Comparison of ENCODE assay signal across 18 cellular contexts in the genomic region with DNA sequence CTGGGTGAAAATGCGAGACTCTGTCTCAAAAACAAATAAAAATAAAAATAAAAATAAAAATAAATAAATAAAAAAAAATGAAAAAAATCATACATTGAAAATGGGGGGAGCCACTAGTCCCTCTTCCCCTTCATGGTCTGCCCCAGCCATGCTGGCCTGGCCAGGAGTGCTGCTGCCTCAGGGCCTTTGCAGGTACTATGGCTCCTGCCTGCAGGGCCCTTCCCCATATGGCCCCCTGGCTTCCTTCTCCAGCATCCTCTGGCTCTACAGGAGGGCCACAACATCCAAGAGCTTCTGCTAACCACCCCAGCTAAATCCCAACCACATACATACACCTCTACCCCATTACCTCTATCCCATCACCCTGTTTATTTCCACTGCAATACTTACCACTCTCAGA. TPM values are rescaled to one million over a fixed set of nuclear protein-coding genes. Genes with fewer than 3 reads are reported as not detected.
A peak's percentile ranks its signal among the peaks of the same experiment; 100 is the strongest.
DNase-seq lines count a peak whose midpoint lies in the region; ATAC-seq, FAIRE-seq and TF ChIP-seq lines count a peak whose summit lies in the region.
"Had no signal": no experiment of that assay in that cellular context is flagged by ENCODE, and none has a peak within 500 bp of the region (broad histone marks: within the 10 kb centered on the region; RNA-seq: fewer than 3 reads in every experiment).

No MANE protein-coding gene starts in this region.

- H3K9ac ChIP-seq in K562 (ENCODE audit: insufficient read depth in 1 of 2, low read depth in 2 of 2, low read length in 2 of 2) (no peak overlapping the region), trophoblast cell (ENCODE audit: low read length) (no peak overlapping the region)
- H3K9ac ChIP-seq: KMS-11 had no signal

- in situ Hi-C loops in K562 (cut with MboI): no loop called here

- H2AFZ ChIP-seq in K562 (ENCODE audit: low read depth, low read length) (peak overlapping the region; percentile 38; the same call in 1 of the 2 replicates), trophoblast cell (ENCODE audit: insufficient read depth, low read length, poor library complexity) (no peak overlapping the region)

- no peaks in the 10 kb centered on the region for H3K36me3 ChIP-seq in K562 (ENCODE audit: control insufficient read depth, insufficient read depth, low read length)
- no peaks in the 10 kb centered on the region for H3K36me3 ChIP-seq in trophoblast cell (ENCODE audit: control insufficient read depth in 1 of 2, insufficient read depth in 2 of 2, low read length in 2 of 2)

- CTCF ChIA-PET in RWPE1 (lab: Yijun Ruan, JAX) (interaction anchor here (0.5 to 0.9 kb wide), 3 partner anchors 25 to 204 kb away, joined by 3 to 4 read pairs (median 3); no protein-coding TSS in a partner anchor), K562 (lab: Yijun Ruan, JAX; ENCODE audit: low intra/inter-chr PET ratio) (no interaction called here)

- no peak for ATAC-seq in activated naive CD4-positive, alpha-beta T cell treated with anti-CD3 and anti-CD28 coated beads, Interleukin-2, amount 50 U/mL, for 72 hours
- ATAC-seq in K562: no peak
- ATAC-seq: PC-3 had no signal

- H4K91ac ChIP-seq in trophoblast cell (ENCODE audit: low read depth, low read length): no peak overlapping the region

- no peak overlapping the region for H3K18ac ChIP-seq in trophoblast cell (ENCODE audit: low read length)

- POLR2A ChIA-PET in RWPE1 (lab: Yijun Ruan, JAX; ENCODE audit: low non-redundant PET): no interaction called here
- POLR2A ChIA-PET in K562 (lab: Yijun Ruan, JAX): no interaction called here

- H3K4me1 Mint-ChIP-seq in activated naive CD4-positive, alpha-beta T cell treated with anti-CD3 and anti-CD28 coated beads, Interleukin-2, amount 50 U/mL, for 24 hours: peaks cover 12% of the 10 kb centered on the region
- peaks cover 4% of the 10 kb centered on the region for H3K4me1 Mint-ChIP-seq in chondrocyte (ENCODE audit: low read depth)

- H3K4me1 ChIP-seq in K562 (replicated peaks in 1 of 2; ENCODE audit: control insufficient read depth in 2 of 2, insufficient read depth in 2 of 2, low read length in 2 of 2): peaks cover 9 to 35% of the 10 kb centered on the region in 2 experiments; a peak in 4 of 5 replicates
- H3K4me1 ChIP-seq in trophoblast cell (ENCODE audit: control insufficient read depth in 1 of 2, insufficient read depth in 2 of 2, low read length in 2 of 2): peaks cover 6 to 10% of the 10 kb centered on the region in 2 experiments

- DNase-seq in activated naive CD4-positive, alpha-beta T cell treated with anti-CD3 and anti-CD28 coated beads, Interleukin-2, amount 50 U/mL, for 72 hours (ENCODE audit: low spot score in 2 of 2): no peak
- DNase-seq in RWPE1 (ENCODE audit: low spot score) (no peak), K562 (ENCODE audit: extremely low read depth in 1 of 4, low spot score in 3 of 4) (peak in 2 of 4 experiments; percentile 4), trophoblast cell (no peak), chondrocyte (ENCODE audit: low spot score) (no peak), NCI-H1930 (lab: John Stamatoyannopoulos, UW) (no peak)
- DNase-seq: ACHN, DMS 273 treated with DMSO at 0.1 percent for 48 hours, DND-41, NCI-H1417, NCI-H187, NCI-H526, PC-3, RPMI8226, SIG-M5 had no signal

- no peak overlapping the region for H3K4me3 Mint-ChIP-seq in activated naive CD4-positive, alpha-beta T cell treated with anti-CD3 and anti-CD28 coated beads, Interleukin-2, amount 50 U/mL, for 24 hours
- no peak overlapping the region for H3K4me3 Mint-ChIP-seq in chondrocyte (ENCODE audit: unreplicated experiment)

- no peak overlapping the region for H4K12ac ChIP-seq in trophoblast cell (ENCODE audit: low read depth, low read length)

- H3K27me3 Mint-ChIP-seq in activated naive CD4-positive, alpha-beta T cell treated with anti-CD3 and anti-CD28 coated beads, Interleukin-2, amount 50 U/mL, for 24 hours: no peaks in the 10 kb centered on the region
- H3K27me3 Mint-ChIP-seq in chondrocyte (ENCODE audit: low read depth): no peaks in the 10 kb centered on the region

- TF ChIP-seq EP300 in K562 (IDR thresholded peaks at IDR 0.05; ENCODE audit: low read length): no peak

- H3K4ac ChIP-seq in trophoblast cell (ENCODE audit: low read depth, low read length): no peak overlapping the region

- H3K79me2 ChIP-seq in K562 (ENCODE audit: control insufficient read depth, insufficient read depth, low read length) (peaks cover 2% of the 10 kb centered on the region), trophoblast cell (ENCODE audit: control insufficient read depth, insufficient read depth, low read length, poor library complexity) (peaks cover 2% of the 10 kb centered on the region)

- TF ChIP-seq POLR2A in K562 (conservative IDR thresholded peaks at IDR 0.05): no peak

- peak overlapping the region; percentile 22 for H3K27ac ChIP-seq in RWPE1
- no peak overlapping the region for H3K27ac ChIP-seq in K562 (ENCODE audit: extremely low read depth, low read depth, low read length)
- no peak overlapping the region for H3K27ac ChIP-seq in trophoblast cell (ENCODE audit: low read depth, low read length)
- H3K27ac ChIP-seq: C4-2B, KMS-11 had no signal

- peak overlapping the region; percentile 46 for H3K27ac Mint-ChIP-seq in activated naive CD4-positive, alpha-beta T cell treated with anti-CD3 and anti-CD28 coated beads, Interleukin-2, amount 50 U/mL, for 24 hours
- peak overlapping the region in 1 of 2 donors; percentile 37 for H3K27ac Mint-ChIP-seq in activated naive CD4-positive, alpha-beta T cell treated with anti-CD3 and anti-CD28 coated beads, Interleukin-2, amount 50 U/mL, for 72 hours
- H3K27ac Mint-ChIP-seq in chondrocyte (ENCODE audit: unreplicated experiment): no peak overlapping the region

- H2BK12ac ChIP-seq in trophoblast cell (ENCODE audit: low read length): peak overlapping the region; percentile 53

- no peaks in the 10 kb centered on the region for H3K9me1 ChIP-seq in K562 (ENCODE audit: control insufficient read depth, insufficient read depth, low read length)

- no peak overlapping the region for H3K14ac ChIP-seq in trophoblast cell (ENCODE audit: low read length)

- H3K4me3 ChIP-seq in K562 (no peak overlapping the region), trophoblast cell (ENCODE audit: low read depth, low read length) (no peak overlapping the region)

- no peaks in the 10 kb centered on the region for H3K36me3 Mint-ChIP-seq in activated naive CD4-positive, alpha-beta T cell treated with anti-CD3 and anti-CD28 coated beads, Interleukin-2, amount 50 U/mL, for 24 hours
- H3K36me3 Mint-ChIP-seq in activated naive CD4-positive, alpha-beta T cell treated with anti-CD3 and anti-CD28 coated beads, Interleukin-2, amount 50 U/mL, for 72 hours: peaks cover under 1% of the 10 kb centered on the region in 2 donors
- H3K36me3 Mint-ChIP-seq in chondrocyte (ENCODE audit: low read depth): no peaks in the 10 kb centered on the region

- H4K8ac ChIP-seq in trophoblast cell (ENCODE audit: low read depth, low read length): no peak overlapping the region

- H3K9me3 ChIP-seq in K562 (replicated peaks; ENCODE audit: control insufficient read depth, insufficient read depth, low read depth, low read length) (no peaks in the 10 kb centered on the region), trophoblast cell (ENCODE audit: insufficient read depth, low read depth, low read length) (no peaks in the 10 kb centered on the region)

- peaks cover 7% of the 10 kb centered on the region for H3K79me1 ChIP-seq in trophoblast cell (ENCODE audit: low read length)

- TF ChIP-seq RAD21 in K562 (CRISPR knock-in tag; conservative IDR thresholded peaks at IDR 0.05 in 1 of 2, IDR thresholded peaks at IDR 0.05 in 1 of 2): no peak

- no peak overlapping the region for H2BK120ac ChIP-seq in trophoblast cell (ENCODE audit: insufficient read depth, low read length, poor library complexity)

- no peak overlapping the region for H2AK5ac ChIP-seq in trophoblast cell (ENCODE audit: low read length)

- 100% methylated on average over 1 of the region's 1 CpG for WGBS in K562 (ENCODE audit: insufficient coverage, low coverage, missing lambda C conversion rate)
- WGBS in trophoblast cell (ENCODE audit: extremely low coverage, insufficient coverage, insufficient read length): no CpG with 5 or more reads among the region's 1 CpG

- H4K20me1 ChIP-seq in K562 (replicated peaks; ENCODE audit: control insufficient read depth, insufficient read depth, low read length): peaks cover under 1% of the 10 kb centered on the region; the same call in 1 of the 2 replicates

- no peak for FAIRE-seq in K562 (lab: Jason Lieb, UNC)

- no peak overlapping the region for H3K23ac ChIP-seq in trophoblast cell (ENCODE audit: low read length)

- no TSS peak for BruUV-seq in K562 (replicated peaks; lab: Mats Ljungman, UMichigan)

- no peaks in the 10 kb centered on the region for H3K9me3 Mint-ChIP-seq in activated naive CD4-positive, alpha-beta T cell treated with anti-CD3 and anti-CD28 coated beads, Interleukin-2, amount 50 U/mL, for 24 hours
- no peaks in the 10 kb centered on the region for H3K9me3 Mint-ChIP-seq in activated naive CD4-positive, alpha-beta T cell treated with anti-CD3 and anti-CD28 coated beads, Interleukin-2, amount 50 U/mL, for 72 hours
- no peaks in the 10 kb centered on the region for H3K9me3 Mint-ChIP-seq in chondrocyte (ENCODE audit: low read depth)

- intact Hi-C loops in K562 (cut with micrococcal nuclease): no loop called here

- no peak for TF ChIP-seq CTCF in RWPE1 (conservative IDR thresholded peaks at IDR 0.05; ENCODE audit: low read depth)
- no peak for TF ChIP-seq CTCF in K562 (IDR thresholded peaks at IDR 0.05 in 2 of 3, conservative IDR thresholded peaks at IDR 0.05 in 1 of 3; ENCODE audit: insufficient read depth in 2 of 3, low read depth in 1 of 3, low read length in 3 of 3)
- TF ChIP-seq CTCF in chondrocyte (IDR thresholded peaks at IDR 0.05): no peak

- H3K4me2 ChIP-seq in K562 (ENCODE audit: insufficient read depth, low read length) (no peak overlapping the region), trophoblast cell (ENCODE audit: low read length) (no peak overlapping the region)
- H3K4me2 ChIP-seq: KMS-11 had no signal

- H3K27me3 ChIP-seq in K562 (ENCODE audit: control insufficient read depth in 2 of 2, insufficient read depth in 2 of 2, low read length in 2 of 2) (no peaks in the 10 kb centered on the region), trophoblast cell (ENCODE audit: insufficient read depth, low read length) (no peaks in the 10 kb centered on the region)

- no peak overlapping the region for H2BK5ac ChIP-seq in trophoblast cell (ENCODE audit: low read depth, low read length, poor library complexity)

RNA-seq across cellular contexts. Expression of a gene that starts 4.6 kb away (rescaled TPM):
- 100 to 1,000 TPM; 109 to 110 TPM for total RNA-seq in activated naive CD4-positive, alpha-beta T cell treated with anti-CD3 and anti-CD28 coated beads, Interleukin-2, amount 50 U/mL, for 72 hours
- 29.4 and 87.9 TPM in 2 replicates for total RNA-seq in K562 (2011; cell fraction: chromatin; rRNA removed; ENCODE audit: low replicate concordance)
- 61.7 and 67.8 TPM in 2 replicates for total RNA-seq in K562 (2011; cell fraction: nucleolus; rRNA removed)
- total RNA-seq in K562 (2011; cell fraction: nucleoplasm; rRNA removed): 40.1 and 45.4 TPM in 2 replicates
- 135 and 157 TPM in 2 replicates for total RNA-seq in K562 (2014; rRNA removed)
- total RNA-seq in K562 (2014; rRNA removed; fragmentation: Illumina TruSeq; extraction: Trizol): 0.93 and 1.5 TPM in 2 replicates
- 18.9 and 26.5 TPM in 2 replicates for total RNA-seq in K562 (2015; rRNA removed; fragmentation: Illumina TruSeq; extraction: Trizol)
- 84.2 and 87.7 TPM in 2 replicates for total RNA-seq in K562 (2021)
- 24.6 and 45.3 TPM in 2 replicates for polyA plus RNA-seq in K562 (2011; rRNA removed)
- 54.2 and 174 TPM in 2 replicates for polyA plus RNA-seq in K562 (2011; cell fraction: cytosol; rRNA removed)
- polyA plus RNA-seq in K562 (2011; cell fraction: nucleus; rRNA removed): 117 and 184 TPM in 2 replicates
- polyA plus RNA-seq in K562 (2012): 47.5 and 74.5 TPM in 2 replicates
- polyA plus RNA-seq in K562 (2014; fragmentation: Illumina TruSeq; extraction: Trizol): 3.6 and 16.9 TPM in 2 replicates
- polyA plus RNA-seq in K562 (2014; fragmentation: Nextera tagmentation; extraction: Ambion mirVana): under 1 TPM in 1 of 2 experiments, not detected in 1; 0.04 TPM
- polyA plus RNA-seq in K562 (2014; rRNA removed): 95.1 and 99.0 TPM in 2 replicates
- 6.9 and 11.0 TPM in 2 replicates for polyA minus RNA-seq in K562 (2011; rRNA and poly(A)+ RNA removed)
- polyA minus RNA-seq in K562 (2011; cell fraction: cytosol; rRNA and poly(A)+ RNA removed): 26.1 and 39.4 TPM in 2 replicates
- polyA minus RNA-seq in K562 (2011; cell fraction: nucleus; rRNA and poly(A)+ RNA removed): 15.3 and 15.8 TPM in 2 replicates
- 55.3 and 58.0 TPM in 2 replicates for polyA plus RNA-seq in trophoblast cell (2013)
- 54.6 to 60.2 TPM (median 54.6 TPM) in 3 replicates for total RNA-seq in chondrocyte

RNA-seq across cellular contexts. Expression of a gene that starts 15.3 kb away (rescaled TPM):
- 1 to 10 TPM; 8.5 to 10.0 TPM for total RNA-seq in activated naive CD4-positive, alpha-beta T cell treated with anti-CD3 and anti-CD28 coated beads, Interleukin-2, amount 50 U/mL, for 72 hours
- total RNA-seq in K562 (2011; cell fraction: chromatin; rRNA removed; ENCODE audit: low replicate concordance): 6.3 and 20.5 TPM in 2 replicates
- total RNA-seq in K562 (2011; cell fraction: nucleolus; rRNA removed): 18.0 and 18.5 TPM in 2 replicates
- total RNA-seq in K562 (2011; cell fraction: nucleoplasm; rRNA removed): 5.6 and 6.9 TPM in 2 replicates
- total RNA-seq in K562 (2014; rRNA removed) (7.8 and 10.4 TPM in 2 replicates), K562 (2014; rRNA removed; fragmentation: Illumina TruSeq; extraction: Trizol) (not detected in 2 replicates), K562 (2015; rRNA removed; fragmentation: Illumina TruSeq; extraction: Trizol) (0.72 and 1.7 TPM in 2 replicates), K562 (2021) (15.1 and 15.6 TPM in 2 replicates), chondrocyte (3.2 to 4.3 TPM (median 3.6 TPM) in 3 replicates)
- polyA plus RNA-seq in K562 (2011; rRNA removed) (0.67 and 1.1 TPM in 2 replicates), K562 (2014; fragmentation: Illumina TruSeq; extraction: Trizol) (0.68 TPM in 1 of 2 replicates, not detected in the other), K562 (2014; fragmentation: Nextera tagmentation; extraction: Ambion mirVana) (not detected), K562 (2014; rRNA removed) (9.2 and 10.2 TPM in 2 replicates)
- polyA plus RNA-seq in K562 (2011; cell fraction: cytosol; rRNA removed): 1.1 and 11.4 TPM in 2 replicates
- polyA plus RNA-seq in K562 (2011; cell fraction: nucleus; rRNA removed): 3.3 and 11.9 TPM in 2 replicates
- polyA plus RNA-seq in K562 (2012): 6.8 and 6.9 TPM in 2 replicates
- polyA minus RNA-seq in K562 (2011; rRNA and poly(A)+ RNA removed): 0.18 and 0.21 TPM in 2 replicates
- 4.5 and 5.4 TPM in 2 replicates for polyA minus RNA-seq in K562 (2011; cell fraction: cytosol; rRNA and poly(A)+ RNA removed)
- polyA minus RNA-seq in K562 (2011; cell fraction: nucleus; rRNA and poly(A)+ RNA removed): 2.1 and 3.4 TPM in 2 replicates
- polyA plus RNA-seq in trophoblast cell (2013): 10.9 and 12.1 TPM in 2 replicates

RNA-seq across cellular contexts. Expression of a gene that starts 15.3 kb away (rescaled TPM):
- total RNA-seq in activated naive CD4-positive, alpha-beta T cell treated with anti-CD3 and anti-CD28 coated beads, Interleukin-2, amount 50 U/mL, for 72 hours: 10 to 100 TPM; 22.4 to 28.2 TPM
- total RNA-seq in K562 (2011; cell fraction: chromatin; rRNA removed; ENCODE audit: low replicate concordance): 53.4 and 162 TPM in 2 replicates
- 113 and 133 TPM in 2 replicates for total RNA-seq in K562 (2011; cell fraction: nucleolus; rRNA removed)
- total RNA-seq in K562 (2011; cell fraction: nucleoplasm; rRNA removed): 92.1 and 94.1 TPM in 2 replicates
- total RNA-seq in K562 (2014; rRNA removed) (20.9 and 26.4 TPM in 2 replicates), K562 (2014; rRNA removed; fragmentation: Illumina TruSeq; extraction: Trizol) (4.1 and 5.6 TPM in 2 replicates), K562 (2015; rRNA removed; fragmentation: Illumina TruSeq; extraction: Trizol) (12.8 and 13.2 TPM in 2 replicates), K562 (2021) (40.3 and 45.9 TPM in 2 replicates), chondrocyte (51.6 to 57.5 TPM (median 57.4 TPM) in 3 replicates)
- polyA plus RNA-seq in K562 (2011; rRNA removed) (6.7 and 8.9 TPM in 2 replicates), K562 (2014; fragmentation: Illumina TruSeq; extraction: Trizol) (15.2 and 26.1 TPM in 2 replicates), K562 (2014; fragmentation: Nextera tagmentation; extraction: Ambion mirVana) (under 1 TPM; 0.81 to 0.89 TPM), K562 (2014; rRNA removed) (17.1 and 19.3 TPM in 2 replicates)
- 8.3 and 13.1 TPM in 2 replicates for polyA plus RNA-seq in K562 (2011; cell fraction: cytosol; rRNA removed)
- polyA plus RNA-seq in K562 (2011; cell fraction: nucleus; rRNA removed): 20.3 and 35.7 TPM in 2 replicates
- 26.7 and 53.0 TPM in 2 replicates for polyA plus RNA-seq in K562 (2012)
- 3.4 and 5.9 TPM in 2 replicates for polyA minus RNA-seq in K562 (2011; rRNA and poly(A)+ RNA removed)
- 13.0 and 23.2 TPM in 2 replicates for polyA minus RNA-seq in K562 (2011; cell fraction: cytosol; rRNA and poly(A)+ RNA removed)
- 12.0 and 13.3 TPM in 2 replicates for polyA minus RNA-seq in K562 (2011; cell fraction: nucleus; rRNA and poly(A)+ RNA removed)
- 70.2 and 70.3 TPM in 2 replicates for polyA plus RNA-seq in trophoblast cell (2013)

RNA-seq across cellular contexts. Expression of a gene that starts 26.5 kb away (rescaled TPM):
- total RNA-seq in activated naive CD4-positive, alpha-beta T cell treated with anti-CD3 and anti-CD28 coated beads, Interleukin-2, amount 50 U/mL, for 72 hours: 10 to 100 TPM; 20.5 to 22.6 TPM
- total RNA-seq in K562 (2011; cell fraction: chromatin; rRNA removed; ENCODE audit: low replicate concordance): 5.8 and 14.0 TPM in 2 replicates
- 11.7 and 16.7 TPM in 2 replicates for total RNA-seq in K562 (2011; cell fraction: nucleolus; rRNA removed)
- 6.4 and 7.5 TPM in 2 replicates for total RNA-seq in K562 (2011; cell fraction: nucleoplasm; rRNA removed)
- total RNA-seq in K562 (2014; rRNA removed) (15.5 and 22.0 TPM in 2 replicates), K562 (2014; rRNA removed; fragmentation: Illumina TruSeq; extraction: Trizol) (3.4 and 3.8 TPM in 2 replicates), K562 (2015; rRNA removed; fragmentation: Illumina TruSeq; extraction: Trizol) (7.9 and 9.4 TPM in 2 replicates), K562 (2021) (59.1 and 60.4 TPM in 2 replicates), chondrocyte (25.0 to 38.9 TPM (median 38.9 TPM) in 3 replicates)
- polyA plus RNA-seq in K562 (2011; rRNA removed) (3.7 and 4.8 TPM in 2 replicates), K562 (2014; fragmentation: Illumina TruSeq; extraction: Trizol) (6.8 and 13.1 TPM in 2 replicates), K562 (2014; fragmentation: Nextera tagmentation; extraction: Ambion mirVana) (under 1 TPM; 0.04 to 0.10 TPM), K562 (2014; rRNA removed) (15.4 and 27.5 TPM in 2 replicates)
- polyA plus RNA-seq in K562 (2011; cell fraction: cytosol; rRNA removed): 7.1 and 44.8 TPM in 2 replicates
- polyA plus RNA-seq in K562 (2011; cell fraction: nucleus; rRNA removed): 14.2 and 29.1 TPM in 2 replicates
- polyA plus RNA-seq in K562 (2012): 20.8 and 23.7 TPM in 2 replicates
- 1.0 and 1.3 TPM in 2 replicates for polyA minus RNA-seq in K562 (2011; rRNA and poly(A)+ RNA removed)
- polyA minus RNA-seq in K562 (2011; cell fraction: cytosol; rRNA and poly(A)+ RNA removed): 15.0 and 25.4 TPM in 2 replicates
- polyA minus RNA-seq in K562 (2011; cell fraction: nucleus; rRNA and poly(A)+ RNA removed): 5.8 and 6.6 TPM in 2 replicates
- 18.5 and 21.1 TPM in 2 replicates for polyA plus RNA-seq in trophoblast cell (2013)

RNA-seq across cellular contexts. Expression of a gene that starts 41.6 kb away (rescaled TPM):
- 10 to 100 TPM; 35.5 to 44.5 TPM for total RNA-seq in activated naive CD4-positive, alpha-beta T cell treated with anti-CD3 and anti-CD28 coated beads, Interleukin-2, amount 50 U/mL, for 72 hours
- 46.7 and 163 TPM in 2 replicates for total RNA-seq in K562 (2011; cell fraction: chromatin; rRNA removed; ENCODE audit: low replicate concordance)
- total RNA-seq in K562 (2011; cell fraction: nucleolus; rRNA removed): 112 and 114 TPM in 2 replicates
- total RNA-seq in K562 (2011; cell fraction: nucleoplasm; rRNA removed): 55.0 and 57.6 TPM in 2 replicates
- total RNA-seq in K562 (2014; rRNA removed): 15.8 and 21.9 TPM in 2 replicates
- 3.5 and 4.5 TPM in 2 replicates for total RNA-seq in K562 (2014; rRNA removed; fragmentation: Illumina TruSeq; extraction: Trizol)
- total RNA-seq in K562 (2015; rRNA removed; fragmentation: Illumina TruSeq; extraction: Trizol): 15.8 and 20.8 TPM in 2 replicates
- 52.4 and 63.3 TPM in 2 replicates for total RNA-seq in K562 (2021)
- polyA plus RNA-seq in K562 (2011; rRNA removed): 14.6 and 21.5 TPM in 2 replicates
- polyA plus RNA-seq in K562 (2011; cell fraction: cytosol; rRNA removed): 17.4 and 27.3 TPM in 2 replicates
- 56.5 and 100 TPM in 2 replicates for polyA plus RNA-seq in K562 (2011; cell fraction: nucleus; rRNA removed)
- 37.1 and 39.8 TPM in 2 replicates for polyA plus RNA-seq in K562 (2012)
- polyA plus RNA-seq in K562 (2014; fragmentation: Illumina TruSeq; extraction: Trizol): 16.7 and 40.7 TPM in 2 replicates
- under 1 TPM; 0.04 to 0.29 TPM for polyA plus RNA-seq in K562 (2014; fragmentation: Nextera tagmentation; extraction: Ambion mirVana)
- polyA plus RNA-seq in K562 (2014; rRNA removed): 31.0 and 50.1 TPM in 2 replicates
- polyA minus RNA-seq in K562 (2011; rRNA and poly(A)+ RNA removed): 7.4 and 11.2 TPM in 2 replicates
- polyA minus RNA-seq in K562 (2011; cell fraction: cytosol; rRNA and poly(A)+ RNA removed): 23.8 and 34.7 TPM in 2 replicates
- polyA minus RNA-seq in K562 (2011; cell fraction: nucleus; rRNA and poly(A)+ RNA removed): 19.5 and 21.3 TPM in 2 replicates
- polyA plus RNA-seq in trophoblast cell (2013): 24.5 and 26.8 TPM in 2 replicates
- 22.2 to 24.9 TPM (median 24.9 TPM) in 3 replicates for total RNA-seq in chondrocyte
